8 cellular contexts compared by ENCODE assay signal in genomic region chr5:115545065-115545882, GRCh38. TPM values are rescaled to one million over a fixed set of nuclear protein-coding genes. Genes with fewer than 3 reads are reported as not detected.
DNase-seq lines count a peak whose midpoint lies in the region; ATAC-seq, FAIRE-seq and TF ChIP-seq lines count a peak whose summit lies in the region.

No MANE protein-coding gene starts in this region.

- H3K27ac Mint-ChIP-seq in H9 = no peak overlapping the region
- peak overlapping the region; percentile 100 for H3K27ac Mint-ChIP-seq in activated T-helper 1 cell treated with anti-CD3 and anti-CD28 coated beads, Interleukin-12 subunit alpha, Interleukin-12 subunit beta, Interleukin-2, Interleukin-4 antibody, amounts not matched to agents 30 ng/mL and 10 ng/mL and 1 ng/mL, durations not matched to agents 14 hours and 24 hours and 36 hours

- peaks cover 9% of the 10 kb centered on the region for H3K23me2 ChIP-seq in H9 (ENCODE audit: insufficient read length, low read depth, low read length, poor library complexity, severe bottlenecking)

- H3K9me3 ChIP-seq in AG04450 (ENCODE audit: control insufficient read depth, insufficient read depth, low read length) = peaks cover 6% of the 10 kb centered on the region
- H3K9me3 ChIP-seq in H9 (ENCODE audit: control insufficient read depth, low read depth, low read length) = no peaks in the 10 kb centered on the region
- H3K9me3 ChIP-seq in left lung = peaks cover 8 to 9% of the 10 kb centered on the region in 2 donors
- H3K9me3 ChIP-seq in upper lobe of right lung = no peaks in the 10 kb centered on the region

- no peak overlapping the region for H2BK20ac ChIP-seq in H9 (ENCODE audit: low read depth, low read length, poor library complexity, severe bottlenecking)

- no peaks in the 10 kb centered on the region for H3K79me1 ChIP-seq in H9 (ENCODE audit: insufficient read depth, low read depth, low read length, poor library complexity, severe bottlenecking)

- H3K27ac ChIP-seq in AG04450 (ENCODE audit: low read depth, low read length) (peak overlapping the region; percentile 53), H9 (ENCODE audit: insufficient read length, low read depth, low read length) (no peak overlapping the region), left lung (peak overlapping the region; percentile 99 to 100), upper lobe of right lung (peak overlapping the region; percentile 58)

- POLR2A ChIA-PET in AG04450 (lab: Yijun Ruan, JAX) = interaction anchor here (0.9 to 2.1 kb wide), 7 partner anchors 10 to 249 kb away, joined by 3 to 10 read pairs (median 3); partner anchors contain the start of gene CCDC112

- no peak overlapping the region for H2AK5ac ChIP-seq in H9 (ENCODE audit: insufficient read length, low read length)

- no peak overlapping the region for H4K91ac ChIP-seq in H9 (ENCODE audit: insufficient read length, low read depth, low read length)

- H2BK15ac ChIP-seq in H9 (ENCODE audit: low read depth, low read length) = no peak overlapping the region

- FAIRE-seq in frontal cortex (lab: Jason Lieb, UNC) = no peak

- no peak overlapping the region for H3K9ac ChIP-seq in H9 (ENCODE audit: extremely low read depth, insufficient read length, low read length)

- no peak overlapping the region for H3K23ac ChIP-seq in H9 (ENCODE audit: insufficient read length, low read depth, low read length)

- no peaks in the 10 kb centered on the region for H3K27me3 ChIP-seq in AG04450 (ENCODE audit: control insufficient read depth, insufficient read depth, low read length)
- H3K27me3 ChIP-seq in H9 (ENCODE audit: insufficient read depth, low read length) = no peaks in the 10 kb centered on the region
- H3K27me3 ChIP-seq in left lung = no peaks in the 10 kb centered on the region
- H3K27me3 ChIP-seq in upper lobe of right lung = no peaks in the 10 kb centered on the region

- H4K8ac ChIP-seq in H9 (replicated peaks; ENCODE audit: insufficient read length, low read depth, low read length) = no peak overlapping the region

- H3K36me3 ChIP-seq in left lung = no peaks in the 10 kb centered on the region
- H3K36me3 ChIP-seq in upper lobe of right lung = peaks cover 8% of the 10 kb centered on the region

- H2BK120ac ChIP-seq in H9 (ENCODE audit: low read depth, low read length, poor library complexity, severe bottlenecking) = no peak overlapping the region

- TF ChIP-seq CTCF in AG04450 (IDR thresholded peaks at IDR 0.05; ENCODE audit: low read depth, low read length) = no peak
- TF ChIP-seq CTCF in H9 (conservative IDR thresholded peaks at IDR 0.05) = no peak
- TF ChIP-seq CTCF in left lung (IDR thresholded peaks at IDR 0.05) = no peak
- TF ChIP-seq CTCF in upper lobe of right lung (IDR thresholded peaks at IDR 0.05) = no peak
- TF ChIP-seq CTCF in omental fat pad (IDR thresholded peaks at IDR 0.05) = no peak

- H4K5ac ChIP-seq in H9 (ENCODE audit: insufficient read length, low read depth, low read length) = no peak overlapping the region

- no peak overlapping the region for H3K18ac ChIP-seq in H9 (ENCODE audit: insufficient read length, low read depth, low read length)

- no peak overlapping the region for H2BK12ac ChIP-seq in H9 (ENCODE audit: insufficient read length, low read depth, low read length)

- no peak overlapping the region for H3T11ph ChIP-seq in H9 (ENCODE audit: low read length)

- no peak for ATAC-seq in left lung
- ATAC-seq in upper lobe of right lung = no peak
- no peak for ATAC-seq in omental fat pad (ENCODE audit: low FRiP score)

- H3K9me3 Mint-ChIP-seq in H9 = peaks cover 12 to 13% of the 10 kb centered on the region in 2 experiments; a peak in 4 of 5 replicates
- H3K9me3 Mint-ChIP-seq in activated T-helper 1 cell treated with anti-CD3 and anti-CD28 coated beads, Interleukin-12 subunit alpha, Interleukin-12 subunit beta, Interleukin-2, Interleukin-4 antibody, amounts not matched to agents 30 ng/mL and 10 ng/mL and 1 ng/mL, durations not matched to agents 14 hours and 24 hours and 36 hours = peaks cover 10% of the 10 kb centered on the region

- no peak overlapping the region for H3K56ac ChIP-seq in H9 (ENCODE audit: insufficient read length, low read depth, low read length)

- H3K27me3 Mint-ChIP-seq in H9 (ENCODE audit: low read depth) = no peaks in the 10 kb centered on the region
- H3K27me3 Mint-ChIP-seq in activated T-helper 1 cell treated with anti-CD3 and anti-CD28 coated beads, Interleukin-12 subunit alpha, Interleukin-12 subunit beta, Interleukin-2, Interleukin-4 antibody, amounts not matched to agents 30 ng/mL and 10 ng/mL and 1 ng/mL, durations not matched to agents 14 hours and 24 hours and 36 hours (ENCODE audit: insufficient read depth) = no peaks in the 10 kb centered on the region

- no peak overlapping the region for H2AFZ ChIP-seq in H9 (ENCODE audit: low read length)

- H3K4ac ChIP-seq in H9 (ENCODE audit: low read depth, low read length) = no peak overlapping the region

- intact Hi-C loops in activated T-helper 1 cell treated with anti-CD3 and anti-CD28 coated beads, Interleukin-12 subunit alpha, Interleukin-12 subunit beta, Interleukin-2, Interleukin-4 antibody, amounts not matched to agents 30 ng/mL and 10 ng/mL and 1 ng/mL, durations not matched to agents 14 hours and 24 hours and 36 hours (cut with micrococcal nuclease) = loop anchor here (1.0 to 2.0 kb wide), 3 partner anchors 282 to 540 kb away; partner anchors contain the start of genes COMMD10 and PGGT1B
- intact Hi-C loops in left lung (cut with DNase I) (no loop called here), upper lobe of right lung (cut with DNase I) (no loop called here)

- peak overlapping the region; percentile 42 for H3K4me2 ChIP-seq in H9 (ENCODE audit: insufficient read depth, insufficient read length, low read length)

- H3K4me3 ChIP-seq in AG04450 (ENCODE audit: low read depth, low read length) = peak overlapping the region; percentile 31
- H3K4me3 ChIP-seq in left lung = peak overlapping the region in 1 of 2 donors; percentile 86
- H3K4me3 ChIP-seq in upper lobe of right lung = peak overlapping the region; percentile 32

- H3K4me1 ChIP-seq in H9 (ENCODE audit: insufficient read depth, low read length) = no peaks in the 10 kb centered on the region; the same call in 1 of the 2 replicates
- H3K4me1 ChIP-seq in left lung = peaks cover 0 to 35% of the 10 kb centered on the region in 2 donors
- peaks cover 8% of the 10 kb centered on the region for H3K4me1 ChIP-seq in upper lobe of right lung

- H3K36me3 Mint-ChIP-seq in H9 (ENCODE audit: insufficient read depth in 1 of 3, low read depth in 3 of 3) = peaks cover 20 to 33% (median 31%) of the 10 kb centered on the region in 3 experiments
- H3K36me3 Mint-ChIP-seq in activated T-helper 1 cell treated with anti-CD3 and anti-CD28 coated beads, Interleukin-12 subunit alpha, Interleukin-12 subunit beta, Interleukin-2, Interleukin-4 antibody, amounts not matched to agents 30 ng/mL and 10 ng/mL and 1 ng/mL, durations not matched to agents 14 hours and 24 hours and 36 hours (ENCODE audit: low read depth) = peaks cover 34% of the 10 kb centered on the region

- no peak overlapping the region for H3K14ac ChIP-seq in H9 (ENCODE audit: insufficient read depth, low read length)

- CTCF ChIA-PET in AG04450 (lab: Charles Lee) = interaction anchor here (0.7 to 0.9 kb wide), 3 partner anchors 26 to 236 kb away, joined by 3 to 5 read pairs (median 3); no protein-coding TSS in a partner anchor

- H3K79me2 ChIP-seq in H9 (ENCODE audit: insufficient read depth, low read length) = peaks cover 22% of the 10 kb centered on the region; the same call in 1 of the 2 replicates

- H2BK5ac ChIP-seq in H9 (ENCODE audit: insufficient read length, low read length) = no peak overlapping the region

- WGBS in H9 (ENCODE audit: extremely low coverage, insufficient read length, low lambda C conversion rate) = no CpG with 5 or more reads among the region's 18 CpGs

- H3K4me3 Mint-ChIP-seq in H9 = peak overlapping the region; percentile 94 to 99
- peak overlapping the region; percentile 99 for H3K4me3 Mint-ChIP-seq in activated T-helper 1 cell treated with anti-CD3 and anti-CD28 coated beads, Interleukin-12 subunit alpha, Interleukin-12 subunit beta, Interleukin-2, Interleukin-4 antibody, amounts not matched to agents 30 ng/mL and 10 ng/mL and 1 ng/mL, durations not matched to agents 14 hours and 24 hours and 36 hours

- peaks cover 40% of the 10 kb centered on the region in 2 experiments for H3K4me1 Mint-ChIP-seq in H9
- H3K4me1 Mint-ChIP-seq in activated T-helper 1 cell treated with anti-CD3 and anti-CD28 coated beads, Interleukin-12 subunit alpha, Interleukin-12 subunit beta, Interleukin-2, Interleukin-4 antibody, amounts not matched to agents 30 ng/mL and 10 ng/mL and 1 ng/mL, durations not matched to agents 14 hours and 24 hours and 36 hours (ENCODE audit: low read depth) = peaks cover 39% of the 10 kb centered on the region

- no peaks in the 10 kb centered on the region for H4K20me1 ChIP-seq in H9 (ENCODE audit: control insufficient read depth, insufficient read depth, insufficient read length)

- DNase-seq in AG04450 (ENCODE audit: low read depth, low spot score) = no peak
- DNase-seq in H9 = no peak
- no peak for DNase-seq in activated T-helper 1 cell treated with anti-CD3 and anti-CD28 coated beads, Interleukin-12 subunit alpha, Interleukin-12 subunit beta, Interleukin-2, Interleukin-4 antibody, amounts not matched to agents 30 ng/mL and 10 ng/mL and 1 ng/mL, durations not matched to agents 14 hours and 24 hours and 36 hours (ENCODE audit: low spot score)
- no peak for DNase-seq in left lung
- DNase-seq in upper lobe of right lung = no peak
- DNase-seq in omental fat pad (ENCODE audit: low spot score) = no peak
- no peak for DNase-seq in NCI-H446 (lab: John Stamatoyannopoulos, UW)
- no peak for DNase-seq in frontal cortex (ENCODE audit: low spot score in 2 of 2)

RNA-seq across cellular contexts. Expression of gene FEM1C, which starts 0.7 kb away (rescaled TPM):
- polyA plus RNA-seq in AG04450 (2011; rRNA removed) = 10.7 and 14.1 TPM in 2 replicates
- 12.4 and 22.9 TPM in 2 replicates for polyA minus RNA-seq in AG04450 (2011; rRNA and poly(A)+ RNA removed)
- total RNA-seq in H9 (2021) (15.2 and 16.1 TPM in 2 replicates), left lung (10 to 100 TPM; 22.7 to 28.7 TPM), upper lobe of right lung (26.1 TPM), omental fat pad (10 to 100 TPM; 20.4 to 52.2 (median 28.5) TPM), frontal cortex (62.8 TPM)
- total RNA-seq in activated T-helper 1 cell treated with anti-CD3 and anti-CD28 coated beads, Interleukin-12 subunit alpha, Interleukin-12 subunit beta, Interleukin-2, Interleukin-4 antibody, amounts not matched to agents 30 ng/mL and 10 ng/mL and 1 ng/mL, durations not matched to agents 14 hours and 24 hours and 36 hours = 13.9 and 14.5 TPM in 2 replicates

RNA-seq across cellular contexts. Expression of gene TICAM2, which starts 57.0 kb away (rescaled TPM):
- 2.3 and 4.3 TPM in 2 replicates for polyA plus RNA-seq in AG04450 (2011; rRNA removed)
- polyA minus RNA-seq in AG04450 (2011; rRNA and poly(A)+ RNA removed) = 0.23 and 1.3 TPM in 2 replicates
- total RNA-seq in H9 (2021) (0.24 and 0.33 TPM in 2 replicates), left lung (1 to 10 TPM; 5.4 to 8.6 TPM), upper lobe of right lung (6.9 TPM), omental fat pad (1 to 10 TPM; 1.2 to 3.9 (median 1.7) TPM), frontal cortex (1.2 TPM)
- total RNA-seq in activated T-helper 1 cell treated with anti-CD3 and anti-CD28 coated beads, Interleukin-12 subunit alpha, Interleukin-12 subunit beta, Interleukin-2, Interleukin-4 antibody, amounts not matched to agents 30 ng/mL and 10 ng/mL and 1 ng/mL, durations not matched to agents 14 hours and 24 hours and 36 hours = 0.59 and 1.1 TPM in 2 replicates
